Comparison of ENCODE assay signal across 14 cellular contexts in genomic region chr9:35662437-35662836, GRCh38. TPM values are rescaled to one million over a fixed set of nuclear protein-coding genes. Genes with fewer than 3 reads are reported as not detected.
DNase-seq lines count a peak whose midpoint lies in the region; ATAC-seq and TF ChIP-seq lines count a peak whose summit lies in the region.
"Had no signal": no experiment of that assay in that cellular context is flagged by ENCODE, and none has a peak within 500 bp of the region (broad histone marks: within the 10 kb centered on the region; RNA-seq: fewer than 3 reads in every experiment).

No MANE protein-coding gene starts in this region.

- H3K36me3 Mint-ChIP-seq in activated T-cell treated with anti-CD3 and anti-CD28 coated beads, Interleukin-2, amount 50 U/mL, for 24 hours (ENCODE audit: low read depth), result peaks cover 49% of the 10 kb centered on the region

- 75% methylated on average over 7 of the region's 7 CpGs for WGBS in esophagus muscularis mucosa
- 80 to 90% (median 87%) methylated on average over 7 of the region's 7 CpGs for WGBS in stomach, 5 donors

- no peak overlapping the region for H3K4me3 ChIP-seq in RWPE2 (ENCODE audit: severe bottlenecking)
- no peak overlapping the region for H3K4me3 ChIP-seq in esophagus muscularis mucosa
- H3K4me3 ChIP-seq in stomach, result no peak overlapping the region
- H3K4me3 ChIP-seq: lung had no signal

- no peak overlapping the region for H3K4me3 Mint-ChIP-seq in activated T-cell treated with anti-CD3 and anti-CD28 coated beads, Interleukin-2, amount 50 U/mL, for 24 hours

- CTCF ChIA-PET in HEK293T (lab: Yijun Ruan, JAX), result no interaction called here

- ATAC-seq in RWPE2 (ENCODE audit: low read depth), result no peak

- TF ChIP-seq EP300 in esophagus muscularis mucosa (IDR thresholded peaks at IDR 0.05) (no peak), stomach (IDR thresholded peaks at IDR 0.05) (no peak)

- POLR2A ChIA-PET in HEK293T (lab: Yijun Ruan, JAX), result interaction anchor here (2.7 kb wide), 1 partner anchor 70 kb away, joined by 10 read pairs; the partner anchor contains the start of genes CREB3 and TLN1

- H3K4me1 Mint-ChIP-seq in activated T-cell treated with anti-CD3 and anti-CD28 coated beads, Interleukin-2, amount 50 U/mL, for 24 hours (ENCODE audit: low read depth), result peaks cover 73% of the 10 kb centered on the region

- intact Hi-C loops in esophagus muscularis mucosa (cut with DNase I) (no loop called here), stomach (cut with DNase I; ENCODE audit: low total_unique reads) (no loop called here)

- no peaks in the 10 kb centered on the region for H3K9me3 ChIP-seq in RWPE2 (ENCODE audit: severe bottlenecking)
- H3K9me3 ChIP-seq in esophagus muscularis mucosa, result no peaks in the 10 kb centered on the region
- H3K9me3 ChIP-seq in stomach, result no peaks in the 10 kb centered on the region

- no peaks in the 10 kb centered on the region for H3K9me3 Mint-ChIP-seq in activated T-cell treated with anti-CD3 and anti-CD28 coated beads, Interleukin-2, amount 50 U/mL, for 24 hours

- no peak for DNase-seq in activated T-cell treated with anti-CD3 and anti-CD28 coated beads, Interleukin-2, amount 50 U/mL, for 24 hours
- no peak for DNase-seq in activated T-cell treated with anti-CD3 and anti-CD28 coated beads, Interleukin-2, amount 50 U/mL, for 1 hour
- DNase-seq in RWPE2 (ENCODE audit: low spot score), result no peak
- DNase-seq in esophagus muscularis mucosa (ENCODE audit: extremely low spot score), result no peak
- no peak for DNase-seq in stomach
- no peak for DNase-seq in NCI-H446 (lab: John Stamatoyannopoulos, UW)
- no peak for DNase-seq in SW 1271 (lab: John Stamatoyannopoulos, UW)
- DNase-seq in HEK293T (ENCODE audit: extremely low spot score), result no peak
- DNase-seq: activated T-cell treated with anti-CD3 and anti-CD28 coated beads, Interleukin-2, amount 50 U/mL, for 48 hours; NCI-H2081; T1000 had no signal

- TF ChIP-seq CTCF in RWPE2 (IDR thresholded peaks at IDR 0.05; ENCODE audit: poor library complexity, severe bottlenecking), result no peak
- no peak for TF ChIP-seq CTCF in esophagus muscularis mucosa (IDR thresholded peaks at IDR 0.05)
- no peak for TF ChIP-seq CTCF in stomach (IDR thresholded peaks at IDR 0.05)

- peak overlapping the region; percentile 77 for H3K27ac Mint-ChIP-seq in activated T-cell treated with anti-CD3 and anti-CD28 coated beads, Interleukin-2, amount 50 U/mL, for 24 hours

- H3K27ac ChIP-seq in RWPE2 (ENCODE audit: poor library complexity, severe bottlenecking) (peak overlapping the region; percentile 76), esophagus muscularis mucosa (replicated peaks in 1 of 4) (peak overlapping the region; percentile 95 to 99 (median 98)), stomach (peak overlapping the region in 4 of 5 donors; percentile 95 to 100 (median 98))

- H3K4me1 ChIP-seq in RWPE2 (ENCODE audit: insufficient read depth, poor library complexity, severe bottlenecking) (peaks cover 21% of the 10 kb centered on the region), esophagus muscularis mucosa (peaks cover 52 to 79% (median 78%) of the 10 kb centered on the region in 4 donors), stomach (peaks cover 49 to 82% (median 69%) of the 10 kb centered on the region in 4 donors)

- H3K36me3 ChIP-seq in RWPE2 (ENCODE audit: low read depth) (peaks cover 34% of the 10 kb centered on the region), esophagus muscularis mucosa (peaks cover 0 to 20% (median 9%) of the 10 kb centered on the region in 4 donors), stomach (peaks cover 10 to 25% (median 16%) of the 10 kb centered on the region in 4 donors)

- no peak for TF ChIP-seq POLR2A in esophagus muscularis mucosa (IDR thresholded peaks at IDR 0.05; ENCODE audit: low read depth)
- no peak for TF ChIP-seq POLR2A in stomach (IDR thresholded peaks at IDR 0.05)

- H3K27me3 ChIP-seq in RWPE2 (ENCODE audit: insufficient read depth, poor library complexity, severe bottlenecking), result no peaks in the 10 kb centered on the region
- no peaks in the 10 kb centered on the region for H3K27me3 ChIP-seq in esophagus muscularis mucosa
- no peaks in the 10 kb centered on the region for H3K27me3 ChIP-seq in stomach

- peaks cover 3% of the 10 kb centered on the region for H3K27me3 Mint-ChIP-seq in activated T-cell treated with anti-CD3 and anti-CD28 coated beads, Interleukin-2, amount 50 U/mL, for 24 hours

TF ChIP-seq in HEK293T, 16 proteins besides CTCF, POLR2A, EP300 and RAD21:
- TF ChIP-seq CTBP1 (IDR thresholded peaks at IDR 0.05; ENCODE audit: borderline replicate concordance), result no peak
- no peak for TF ChIP-seq PKNOX1 (IDR thresholded peaks at IDR 0.05)
- TF ChIP-seq ELF4 (IDR thresholded peaks at IDR 0.05), result no peak
- TF ChIP-seq FOXA1 (IDR thresholded peaks at IDR 0.05), result no peak
- no peak for TF ChIP-seq HDGF (IDR thresholded peaks at IDR 0.05; ENCODE audit: borderline replicate concordance)
- no peak for TF ChIP-seq ZNF384 (IDR thresholded peaks at IDR 0.05)
- no peak for TF ChIP-seq ARNT (IDR thresholded peaks at IDR 0.05)
- TF ChIP-seq BHLHE40 (IDR thresholded peaks at IDR 0.05; ENCODE audit: borderline replicate concordance), result no peak
- TF ChIP-seq L3MBTL2 (conservative IDR thresholded peaks at IDR 0.05), result no peak
- no peak for TF ChIP-seq SP1 (IDR thresholded peaks at IDR 0.05)
- no peak for TF ChIP-seq FOXK2 (IDR thresholded peaks at IDR 0.05)
- TF ChIP-seq FOXM1 (IDR thresholded peaks at IDR 0.05; ENCODE audit: borderline replicate concordance), result no peak
- TF ChIP-seq NFRKB (IDR thresholded peaks at IDR 0.05), result no peak
- no peak for TF ChIP-seq TARDBP (IDR thresholded peaks at IDR 0.05)
- TF ChIP-seq SUZ12 (IDR thresholded peaks at IDR 0.05), result no peak
- TF ChIP-seq LEF1 (IDR thresholded peaks at IDR 0.05; ENCODE audit: borderline replicate concordance), result no peak

RNA-seq across cellular contexts. Expression of gene ARHGEF39, which starts 2.6 kb away (rescaled TPM):
- total RNA-seq in esophagus muscularis mucosa (1 to 10 TPM; 1.3 to 3.3 (median 1.7) TPM), stomach (10 to 100 TPM in 3 of 5 donors, 1 to 10 TPM in 2; 1.8 to 58.3 (median 11.6) TPM)
- 1 to 10 TPM; 2.8 to 4.3 (median 3.2) TPM for polyA plus RNA-seq in stomach

RNA-seq across cellular contexts. Expression of gene CCDC107, which starts 4.3 kb away (rescaled TPM):
- 100 to 1,000 TPM in 2 of 4 donors, 10 to 100 TPM in 2; 68.4 to 117 (median 104) TPM for total RNA-seq in esophagus muscularis mucosa
- total RNA-seq in stomach, result 100 to 1,000 TPM in 1 of 5 donors, 10 to 100 TPM in 4; 15.6 to 104 (median 28.1) TPM
- 10 to 100 TPM; 58.8 to 86.4 (median 69.7) TPM for polyA plus RNA-seq in stomach

RNA-seq across cellular contexts. Expression of gene RMRP, which starts 4.6 kb away (rescaled TPM):
- total RNA-seq in esophagus muscularis mucosa (1,000 to 10,000 TPM; 1,899 to 6,162 (median 2,510) TPM), stomach (over 10,000 TPM in 4 of 5 donors, 1,000 to 10,000 TPM in 1; 1,379 to 137,340 (median 23,544) TPM)
- polyA plus RNA-seq in stomach, result 10 to 100 TPM in 1 of 3 donors, not detected in 2; 64.3 TPM

RNA-seq across cellular contexts. Expression of gene CA9, which starts 11.3 kb away (rescaled TPM):
- total RNA-seq in esophagus muscularis mucosa (1 to 10 TPM in 1 of 4 donors, not detected in 3; 2.2 TPM), stomach (100 to 1,000 TPM in 3 of 5 donors, 10 to 100 TPM in 1, 1 to 10 TPM in 1; 1.2 to 670 (median 161) TPM)
- polyA plus RNA-seq in stomach, result 100 to 1,000 TPM; 115 to 653 (median 541) TPM
- total RNA-seq: glomerular endothelial cell had no signal

RNA-seq across cellular contexts. Expression of gene SIT1, which starts 11.7 kb away (rescaled TPM):
- total RNA-seq in esophagus muscularis mucosa, result under 1 TPM in 3 of 4 donors, not detected in 1; 0.40 to 0.83 (median 0.83) TPM
- 1 to 10 TPM in 2 of 5 donors, not detected in 3; 2.0 to 2.3 TPM for total RNA-seq in stomach
- polyA plus RNA-seq in stomach, result 1 to 10 TPM in 1 of 3 donors, under 1 TPM in 2; 0.62 to 1.1 (median 0.95) TPM
- total RNA-seq: glomerular endothelial cell had no signal
- polyA plus RNA-seq: AG04450 had no signal
